ENCODE assay signal across 9 cellular contexts in the genomic region with DNA sequence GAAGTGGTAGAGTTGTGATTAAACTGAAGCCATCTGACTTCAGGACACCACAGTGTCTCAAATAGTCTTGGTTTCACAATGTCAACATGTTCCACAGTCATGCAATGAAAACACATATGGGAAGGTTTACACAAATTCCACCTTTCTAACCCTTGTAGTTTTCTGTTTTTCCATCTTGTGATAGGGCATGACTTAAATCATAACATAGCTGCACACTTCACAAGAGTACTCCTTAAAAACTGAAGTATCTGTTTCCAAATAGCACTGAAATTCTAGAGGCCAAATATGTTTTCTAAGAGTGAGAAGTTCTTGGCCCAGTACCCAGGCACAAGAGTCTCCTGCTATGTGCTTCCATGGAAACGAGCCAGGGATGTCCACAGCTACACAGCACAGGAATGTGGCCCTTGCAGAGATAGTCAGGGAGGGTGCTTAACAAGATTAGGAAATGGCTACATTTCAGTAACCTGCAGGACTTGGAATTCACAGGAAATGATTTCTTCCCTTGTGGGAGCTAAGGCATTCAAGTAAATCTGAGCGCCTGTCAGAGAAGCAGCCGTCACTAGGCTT.
DNase-seq lines count a peak whose midpoint lies in the region; ATAC-seq, FAIRE-seq and TF ChIP-seq lines count a peak whose summit lies in the region.
"Had no signal": no experiment of that assay in that cellular context is flagged by ENCODE, and none has a peak within 500 bp of the region (broad histone marks: within the 10 kb centered on the region; RNA-seq: fewer than 3 reads in every experiment).

No MANE protein-coding gene starts in this region.

- DNase-seq in H9: peak; percentile 41
- peak; percentile 28 to 71 (median 56) for DNase-seq in body of pancreas
- peak; percentile 3 for DNase-seq in iPS DF 4.7 (ENCODE audit: extremely low read depth, low spot score)
- DNase-seq in skeletal muscle cell (ENCODE audit: low read depth): peak; percentile 98
- DNase-seq in GM12891 (ENCODE audit: insufficient read length, low spot score): no peak
- DNase-seq in naive thymus-derived CD4-positive, alpha-beta T cell: no peak

- H3K9me3 Mint-ChIP-seq in H9: no peaks in the 10 kb centered on the region; a peak in 1 of 5 replicates
- H3K9me3 Mint-ChIP-seq in naive thymus-derived CD4-positive, alpha-beta T cell: peaks cover 0 to 3% (median 0%) of the 10 kb centered on the region in 11 donors

- intact Hi-C loops in body of pancreas (cut with DNase I): no loop called here
- intact Hi-C loops in naive thymus-derived CD4-positive, alpha-beta T cell (cut with micrococcal nuclease): no loop called here

- H3K27ac Mint-ChIP-seq in H9: peak overlapping the region in 2 of 3 experiments; percentile 37 to 78; a peak in 2 of 7 replicates
- H3K27ac Mint-ChIP-seq in naive thymus-derived CD4-positive, alpha-beta T cell: no peak overlapping the region

- no peak overlapping the region for H2BK120ac ChIP-seq in H9 (ENCODE audit: low read depth, low read length, poor library complexity, severe bottlenecking)

- no peak overlapping the region for H4K91ac ChIP-seq in H9 (ENCODE audit: insufficient read length, low read depth, low read length)

- H3K56ac ChIP-seq in H9 (ENCODE audit: insufficient read length, low read depth, low read length): no peak overlapping the region

- no peak overlapping the region for H3K4me2 ChIP-seq in H9 (ENCODE audit: insufficient read depth, insufficient read length, low read length)

- H3K4me1 Mint-ChIP-seq in H9: peaks cover 3 to 6% of the 10 kb centered on the region in 2 experiments; a peak in 3 of 4 replicates
- H3K4me1 Mint-ChIP-seq in naive thymus-derived CD4-positive, alpha-beta T cell: no peaks in the 10 kb centered on the region

- H3K36me3 ChIP-seq in body of pancreas (replicated peaks in 1 of 2; ENCODE audit: insufficient read depth in 1 of 2, low read depth in 2 of 2): no peaks in the 10 kb centered on the region
- no peaks in the 10 kb centered on the region for H3K36me3 ChIP-seq in naive thymus-derived CD4-positive, alpha-beta T cell (ENCODE audit: control insufficient read depth in 2 of 3, insufficient read depth in 3 of 3, low read length in 3 of 3)

- no peaks in the 10 kb centered on the region for H3K36me3 Mint-ChIP-seq in H9 (ENCODE audit: insufficient read depth in 1 of 3, low read depth in 3 of 3)
- no peaks in the 10 kb centered on the region for H3K36me3 Mint-ChIP-seq in naive thymus-derived CD4-positive, alpha-beta T cell

- peak; percentile 79 for ATAC-seq in body of pancreas
- no peak for ATAC-seq in HG03097 (IDR thresholded peaks at IDR 0.05; ENCODE audit: low FRiP score, unreplicated experiment)
- no peak for ATAC-seq in naive thymus-derived CD4-positive, alpha-beta T cell
- no peak for ATAC-seq in HG03460 (IDR thresholded peaks at IDR 0.05; ENCODE audit: unreplicated experiment)

- TF ChIP-seq POLR2A in body of pancreas (IDR thresholded peaks at IDR 0.05): no peak
- no peak for TF ChIP-seq POLR2A in GM12891 (IDR thresholded peaks at IDR 0.05; ENCODE audit: low read depth, low read length)

- no peak overlapping the region for H2AK5ac ChIP-seq in H9 (ENCODE audit: insufficient read length, low read length)

- H3K27ac ChIP-seq in H9 (ENCODE audit: insufficient read length, low read depth, low read length) (no peak overlapping the region), body of pancreas (peak overlapping the region in 1 of 4 donors; percentile 33)
- no peak overlapping the region for H3K27ac ChIP-seq in naive thymus-derived CD4-positive, alpha-beta T cell (ENCODE audit: low read depth, low read length)

- no peak overlapping the region for H3T11ph ChIP-seq in H9 (ENCODE audit: low read length)

- no peak overlapping the region for H3K14ac ChIP-seq in H9 (ENCODE audit: insufficient read depth, low read length)

- H3K27me3 ChIP-seq in H9 (ENCODE audit: insufficient read depth, low read length) (no peaks in the 10 kb centered on the region), body of pancreas (no peaks in the 10 kb centered on the region)
- no peaks in the 10 kb centered on the region for H3K27me3 ChIP-seq in naive thymus-derived CD4-positive, alpha-beta T cell (ENCODE audit: control insufficient read depth in 2 of 2, insufficient read depth in 2 of 2, low read length in 2 of 2)

- TF ChIP-seq CTCF in H9 (conservative IDR thresholded peaks at IDR 0.05): no peak
- no peak for TF ChIP-seq CTCF in body of pancreas (IDR thresholded peaks at IDR 0.05)

- H3K4me3 ChIP-seq in body of pancreas (no peak overlapping the region), skeletal muscle cell (ENCODE audit: low read depth, low read length) (no peak overlapping the region)
- no peak overlapping the region for H3K4me3 ChIP-seq in naive thymus-derived CD4-positive, alpha-beta T cell (ENCODE audit: low read length)

- H3K9me3 ChIP-seq in H9 (ENCODE audit: control insufficient read depth, low read depth, low read length) (no peaks in the 10 kb centered on the region), body of pancreas (no peaks in the 10 kb centered on the region)
- H3K9me3 ChIP-seq in naive thymus-derived CD4-positive, alpha-beta T cell (ENCODE audit: control insufficient read depth in 2 of 3, low read length in 3 of 3): no peaks in the 10 kb centered on the region

- CTCF ChIA-PET in naive thymus-derived CD4-positive, alpha-beta T cell (lab: Charles Lee): no interaction called here

- H4K8ac ChIP-seq in H9 (replicated peaks; ENCODE audit: insufficient read length, low read depth, low read length): no peak overlapping the region

- H2BK5ac ChIP-seq in H9 (ENCODE audit: insufficient read length, low read length): no peak overlapping the region

- H3K4ac ChIP-seq in H9 (ENCODE audit: low read depth, low read length): no peak overlapping the region

- H4K20me1 ChIP-seq in H9 (ENCODE audit: control insufficient read depth, insufficient read depth, insufficient read length): no peaks in the 10 kb centered on the region

- H2BK15ac ChIP-seq in H9 (ENCODE audit: low read depth, low read length): no peak overlapping the region

- H3K79me2 ChIP-seq in H9 (ENCODE audit: insufficient read depth, low read length): no peaks in the 10 kb centered on the region

- H3K4me1 ChIP-seq in H9 (ENCODE audit: insufficient read depth, low read length) (no peaks in the 10 kb centered on the region), body of pancreas (peaks cover 12% of the 10 kb centered on the region)
- H3K4me1 ChIP-seq in naive thymus-derived CD4-positive, alpha-beta T cell (ENCODE audit: control insufficient read depth in 2 of 2, insufficient read depth in 2 of 2, low read length in 2 of 2): no peaks in the 10 kb centered on the region

- H3K23me2 ChIP-seq in H9 (ENCODE audit: insufficient read length, low read depth, low read length, poor library complexity, severe bottlenecking): no peaks in the 10 kb centered on the region

- H3K79me1 ChIP-seq in H9 (ENCODE audit: insufficient read depth, low read depth, low read length, poor library complexity, severe bottlenecking): no peaks in the 10 kb centered on the region

- H3K27me3 Mint-ChIP-seq in H9 (ENCODE audit: low read depth): no peaks in the 10 kb centered on the region
- H3K27me3 Mint-ChIP-seq in naive thymus-derived CD4-positive, alpha-beta T cell: peaks cover 0 to 10% (median 4%) of the 10 kb centered on the region in 5 donors

- no peak overlapping the region for H3K9ac ChIP-seq in H9 (ENCODE audit: extremely low read depth, insufficient read length, low read length)

- POLR2A ChIA-PET in naive thymus-derived CD4-positive, alpha-beta T cell (lab: Charles Lee): no interaction called here

- no peak overlapping the region for H2AFZ ChIP-seq in H9 (ENCODE audit: low read length)

- no peak overlapping the region for H3K4me3 Mint-ChIP-seq in H9
- no peak overlapping the region for H3K4me3 Mint-ChIP-seq in naive thymus-derived CD4-positive, alpha-beta T cell

- H2BK20ac ChIP-seq in H9 (ENCODE audit: low read depth, low read length, poor library complexity, severe bottlenecking): no peak overlapping the region

- H3K23ac ChIP-seq in H9 (ENCODE audit: insufficient read length, low read depth, low read length): no peak overlapping the region

- no peak overlapping the region for H3K18ac ChIP-seq in H9 (ENCODE audit: insufficient read length, low read depth, low read length)

- no peak overlapping the region for H4K5ac ChIP-seq in H9 (ENCODE audit: insufficient read length, low read depth, low read length)

- H2BK12ac ChIP-seq in H9 (ENCODE audit: insufficient read length, low read depth, low read length): no peak overlapping the region

- no CpG with 5 or more reads among the region's 3 CpGs for WGBS in H9 (ENCODE audit: extremely low coverage, insufficient read length, low lambda C conversion rate)
- WGBS in body of pancreas, 2 donors: 38 to 48% methylated on average over 3 of the region's 3 CpGs

- no peak for FAIRE-seq in GM12891 (lab: Jason Lieb, UNC)
- FAIRE-seq: GM18507 had no signal

TF ChIP-seq in GM12891, 5 proteins besides CTCF, POLR2A, EP300 and RAD21:
- TF ChIP-seq POLR2AphosphoS5 (IDR thresholded peaks at IDR 0.05; ENCODE audit: low read depth, low read length) (no peak), PAX5 (IDR thresholded peaks at IDR 0.05; ENCODE audit: insufficient read depth, low read length, severe bottlenecking) (no peak), TAF1 (IDR thresholded peaks at IDR 0.05; ENCODE audit: low read depth, low read length) (no peak), POU2F2 (IDR thresholded peaks at IDR 0.05; ENCODE audit: low read depth, low read length) (no peak), SPI1 (IDR thresholded peaks at IDR 0.05; ENCODE audit: low read depth, low read length) (no peak)

Comparison
In these comparisons a context has a peak if more than half of its experiments do, and no peak if none do; other contexts are left out.
1. DNase-seq: peak in H9 (single experiment), body of pancreas (4 of 4), iPS DF 4.7 (single experiment) and skeletal muscle cell (single experiment); none in GM12891 (single experiment) and naive thymus-derived CD4-positive, alpha-beta T cell (0 of 9).
2. H3K27ac Mint-ChIP-seq: peak in H9 (2 of 3); none in naive thymus-derived CD4-positive, alpha-beta T cell (0 of 9).